ENCODE assay signal across 9 cellular contexts in the genomic region with DNA sequence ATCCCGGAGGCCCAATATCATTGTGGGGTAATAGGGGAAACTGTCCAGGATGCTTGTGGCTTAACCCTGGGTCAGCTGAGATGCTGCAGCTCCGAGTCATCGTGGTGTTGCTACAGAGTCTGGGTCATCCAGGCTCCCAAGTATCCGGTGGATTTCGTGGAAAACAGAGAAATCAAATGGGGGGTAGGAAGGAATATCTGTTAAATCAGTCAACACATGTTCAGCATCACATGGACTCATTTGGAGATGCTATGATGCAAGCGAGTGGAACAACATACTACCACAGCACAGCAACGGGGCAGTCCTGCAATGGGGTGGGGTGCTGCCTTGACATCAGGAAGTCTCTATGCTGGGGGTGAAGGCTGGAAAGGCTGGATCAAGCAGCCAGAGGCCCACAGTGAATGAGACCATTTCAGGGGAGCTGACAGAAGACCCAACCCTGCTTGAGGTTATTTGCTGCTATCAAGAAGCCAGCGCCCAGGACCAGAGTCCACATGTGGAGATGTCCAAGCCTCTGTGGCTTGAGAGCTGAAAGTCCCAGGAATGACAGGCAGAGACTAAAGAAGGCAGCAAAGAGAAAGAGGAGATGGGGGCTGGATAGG. TPM values are rescaled to one million over a fixed set of nuclear protein-coding genes. Genes with fewer than 3 reads are reported as not detected.
A peak's percentile ranks its signal among the peaks of the same experiment; 100 is the strongest.
DNase-seq lines count a peak whose midpoint lies in the region; ATAC-seq and TF ChIP-seq lines count a peak whose summit lies in the region.
"Had no signal": no experiment of that assay in that cellular context is flagged by ENCODE, and none has a peak within 500 bp of the region (broad histone marks: within the 10 kb centered on the region; RNA-seq: fewer than 3 reads in every experiment).

No MANE protein-coding gene starts in this region.

- POLR2A ChIA-PET in CD8-positive, alpha-beta memory T cell (lab: Charles Lee) = no interaction called here

- in situ Hi-C loops in GM13976 (cut with MboI; ENCODE audit: low sequenced_read_pairs, unreplicated experiment) = no loop called here

- peak overlapping the region in 3 of 8 donors; percentile 17 to 36 (median 32) for H3K27ac Mint-ChIP-seq in CD8-positive, alpha-beta memory T cell
- H3K27ac Mint-ChIP-seq in central memory CD8-positive, alpha-beta T cell (ENCODE audit: low read depth) = no peak overlapping the region

- H3K27me3 Mint-ChIP-seq in CD8-positive, alpha-beta memory T cell = peaks cover 4 to 14% of the 10 kb centered on the region in 2 donors
- H3K27me3 Mint-ChIP-seq in central memory CD8-positive, alpha-beta T cell = peaks cover 11% of the 10 kb centered on the region

- no peak for ATAC-seq in central memory CD8-positive, alpha-beta T cell (replicated peaks; ENCODE audit: extremely low read depth, poor library complexity, severe bottlenecking)
- ATAC-seq in omental fat pad (ENCODE audit: low FRiP score) (peak; percentile 69), GM18502 (IDR thresholded peaks at IDR 0.05; ENCODE audit: poor library complexity, unreplicated experiment) (no peak)

- H3K27ac ChIP-seq in CD8-positive, alpha-beta memory T cell (ENCODE audit: low read depth, low read length) = no peak overlapping the region

- peak overlapping the region; percentile 40 to 85 (median 69) for H3K4me3 Mint-ChIP-seq in CD8-positive, alpha-beta memory T cell
- peak overlapping the region; percentile 43 for H3K4me3 Mint-ChIP-seq in central memory CD8-positive, alpha-beta T cell

- no peak for TF ChIP-seq POLR2A in NB4 (IDR thresholded peaks at IDR 0.05; ENCODE audit: extremely low read depth, insufficient read length)

- no peaks in the 10 kb centered on the region for H3K9me3 Mint-ChIP-seq in CD8-positive, alpha-beta memory T cell
- no peaks in the 10 kb centered on the region for H3K9me3 Mint-ChIP-seq in central memory CD8-positive, alpha-beta T cell

- no peaks in the 10 kb centered on the region for H3K36me3 Mint-ChIP-seq in CD8-positive, alpha-beta memory T cell
- H3K36me3 Mint-ChIP-seq in central memory CD8-positive, alpha-beta T cell (ENCODE audit: insufficient read depth) = peaks cover 3% of the 10 kb centered on the region

- no peaks in the 10 kb centered on the region for H3K36me3 ChIP-seq in CD8-positive, alpha-beta memory T cell (ENCODE audit: insufficient read depth, low read length)

- no peaks in the 10 kb centered on the region for H3K27me3 ChIP-seq in CD8-positive, alpha-beta memory T cell (ENCODE audit: insufficient read depth, low read length, poor library complexity, severe bottlenecking)

- CTCF ChIA-PET in CD8-positive, alpha-beta memory T cell (lab: Charles Lee) = no interaction called here

- peaks cover 30 to 49% (median 45%) of the 10 kb centered on the region in 3 donors for H3K4me1 Mint-ChIP-seq in CD8-positive, alpha-beta memory T cell
- peaks cover 15% of the 10 kb centered on the region for H3K4me1 Mint-ChIP-seq in central memory CD8-positive, alpha-beta T cell

- no peak overlapping the region for H3K4me3 ChIP-seq in CD8-positive, alpha-beta memory T cell (ENCODE audit: low read length)
- no peak overlapping the region for H3K4me3 ChIP-seq in NB4 (ENCODE audit: low read depth, low read length)

- DNase-seq in CD8-positive, alpha-beta memory T cell = no peak
- DNase-seq in NB4 (ENCODE audit: low read depth) (peak; percentile 34), omental fat pad (ENCODE audit: low spot score) (no peak), C1 segment of cervical spinal cord (lab: John Stamatoyannopoulos, UW) (no peak), GM13976 (ENCODE audit: low spot score) (no peak), Kasumi-1 (lab: John Stamatoyannopoulos, UW) (no peak)
- DNase-seq in central memory CD8-positive, alpha-beta T cell (ENCODE audit: low spot score in 2 of 2) = no peak
- DNase-seq: NCI-H187 treated with DMSO at 0.1 percent for 48 hours had no signal

- no peaks in the 10 kb centered on the region for H3K9me3 ChIP-seq in CD8-positive, alpha-beta memory T cell (ENCODE audit: low read length)

- no peak for TF ChIP-seq CTCF in NB4 (IDR thresholded peaks at IDR 0.05; ENCODE audit: low read depth, low read length)
- TF ChIP-seq CTCF in omental fat pad (IDR thresholded peaks at IDR 0.05) = no peak
- TF ChIP-seq CTCF in GM13976 (IDR thresholded peaks at IDR 0.05; ENCODE audit: borderline replicate concordance, control extremely low read depth, extremely low read depth, insufficient read depth, missing control alignments) = no peak

- peaks cover 38% of the 10 kb centered on the region for H3K4me1 ChIP-seq in CD8-positive, alpha-beta memory T cell (ENCODE audit: insufficient read depth, low read length)

RNA-seq across cellular contexts. Expression of gene VDR, which starts 22.9 kb away (rescaled TPM):
- 10 to 100 TPM; 79.6 to 83.4 TPM for total RNA-seq in CD8-positive, alpha-beta memory T cell
- 0.54 TPM for polyA plus RNA-seq in CD8-positive, alpha-beta memory T cell
- total RNA-seq in omental fat pad = 1 to 10 TPM; 2.8 to 10.0 (median 6.3) TPM

Comparison
In these comparisons a context has a peak if more than half of its experiments do, and no peak if none do; other contexts are left out.
1. RNA of gene VDR, which starts 22.9 kb away (total RNA-seq): 79.6 to 83.4 TPM in CD8-positive, alpha-beta memory T cell; 2.8 to 10.0 TPM in omental fat pad; every median in the first group is over 4 times any median in the second.